Comparison of ENCODE assay signal across 8 cellular contexts in the genomic region with DNA sequence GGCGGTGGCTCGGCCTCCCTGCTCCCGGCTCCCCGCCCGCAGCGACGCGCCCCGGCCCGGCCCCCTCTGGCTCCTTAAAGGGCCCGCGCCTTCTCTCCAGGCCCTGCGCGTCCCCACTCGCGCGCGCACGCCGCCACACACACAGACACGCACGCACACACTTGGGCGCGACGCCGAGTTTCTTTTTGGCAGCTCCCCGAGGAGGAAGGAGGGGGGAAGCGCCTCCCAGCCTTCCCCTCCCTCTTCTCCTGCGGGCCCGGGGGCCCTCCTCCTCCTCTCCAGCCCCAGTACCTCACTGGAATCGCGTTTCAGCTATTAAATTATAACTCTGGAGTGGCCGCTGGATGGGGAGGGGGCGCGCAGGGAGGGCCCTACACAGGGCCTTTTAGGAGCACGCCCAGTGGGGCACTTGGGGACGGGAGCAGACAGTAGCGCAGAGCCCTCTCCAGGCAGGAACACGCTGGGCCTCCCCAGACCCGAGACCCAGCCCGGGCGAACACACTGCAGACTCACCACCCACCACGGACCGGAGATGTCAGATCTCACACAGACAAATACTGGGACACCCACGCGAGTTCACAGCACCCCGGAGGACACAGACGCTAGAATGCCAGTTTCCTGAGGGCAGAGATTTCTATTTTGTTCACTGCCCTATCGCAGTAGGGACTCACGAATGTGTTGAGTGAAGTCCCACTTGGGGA. TPM values are rescaled to one million over a fixed set of nuclear protein-coding genes. Genes with fewer than 3 reads are reported as not detected.
DNase-seq lines count a peak whose midpoint lies in the region; ATAC-seq and TF ChIP-seq lines count a peak whose summit lies in the region.

No MANE protein-coding gene starts in this region.

- H3K27me3 Mint-ChIP-seq in T-helper 2 cell treated with Interferon-gamma antibody and Interleukin-4, amounts not matched to agents 5 μg/mL and 100 μg/mL, for 36 hours (ENCODE audit: low read depth): no peaks in the 10 kb centered on the region

- peak overlapping the region; percentile 78 for H3K27ac Mint-ChIP-seq in T-helper 2 cell treated with Interferon-gamma antibody and Interleukin-4, amounts not matched to agents 5 μg/mL and 100 μg/mL, for 36 hours

- H3K9me3 ChIP-seq in right cardiac atrium (ENCODE audit: control insufficient read depth, low read length) (no peaks in the 10 kb centered on the region), uterus (no peaks in the 10 kb centered on the region)

- H3K27ac ChIP-seq in right cardiac atrium (ENCODE audit: low read length) (peak overlapping the region; percentile 71), rectal smooth muscle tissue (ENCODE audit: low read depth, low read length) (peak overlapping the region; percentile 94), uterus (peak overlapping the region; percentile 92 to 96)

- H3K9ac ChIP-seq in rectal smooth muscle tissue (ENCODE audit: low read length): no peak overlapping the region

- no peaks in the 10 kb centered on the region for H3K27me3 ChIP-seq in right cardiac atrium (ENCODE audit: control insufficient read depth, insufficient read depth)
- H3K27me3 ChIP-seq in rectal smooth muscle tissue (ENCODE audit: control insufficient read depth, insufficient read depth, low read length): no peaks in the 10 kb centered on the region
- no peaks in the 10 kb centered on the region for H3K27me3 ChIP-seq in uterus

- peaks cover 11% of the 10 kb centered on the region for H3K4me1 Mint-ChIP-seq in T-helper 2 cell treated with Interferon-gamma antibody and Interleukin-4, amounts not matched to agents 5 μg/mL and 100 μg/mL, for 36 hours (ENCODE audit: low read depth)

- peak overlapping the region; percentile 81 for H3K4me3 Mint-ChIP-seq in T-helper 2 cell treated with Interferon-gamma antibody and Interleukin-4, amounts not matched to agents 5 μg/mL and 100 μg/mL, for 36 hours

- intact Hi-C loops in right cardiac atrium (cut with DNase I): loop anchor here (2.0 to 10.0 kb wide), 9 partner anchors 51 to 199 kb away; no protein-coding TSS in a partner anchor
- intact Hi-C loops in uterus (cut with DNase I; ENCODE audit: low total_unique reads): loop anchor here (10.0 kb wide), 1 partner anchor 197 kb away; no protein-coding TSS in a partner anchor

- no peak for TF ChIP-seq CTCF in GM12865 (IDR thresholded peaks at IDR 0.05; ENCODE audit: insufficient read depth, low read depth, low read length, missing control alignments)
- peak in 3 of 4 experiments; percentile 6 to 21 (median 21) for TF ChIP-seq CTCF in uterus (IDR thresholded peaks at IDR 0.05)

- H3K4me1 ChIP-seq in right cardiac atrium (ENCODE audit: control insufficient read depth, insufficient read depth, low read length) (peaks cover 11% of the 10 kb centered on the region), rectal smooth muscle tissue (ENCODE audit: control insufficient read depth, insufficient read depth, low read length) (peaks cover 26% of the 10 kb centered on the region), uterus (peaks cover 0 to 20% of the 10 kb centered on the region in 2 donors)

- 1% methylated on average over 49 of the region's 50 CpGs for WGBS in right cardiac atrium

- TF ChIP-seq POLR2A in uterus (IDR thresholded peaks at IDR 0.05): no peak

- ATAC-seq in HG02759 (IDR thresholded peaks at IDR 0.05; ENCODE audit: unreplicated experiment) (peak; percentile 60), right cardiac atrium (peak; percentile 89 to 90)

- DNase-seq in GM12865 (ENCODE audit: low read depth): peak; percentile 91
- DNase-seq in NCI-H1694 (lab: John Stamatoyannopoulos, UW): peak; percentile 88
- peak; percentile 79 for DNase-seq in T-helper 2 cell treated with Interferon-gamma antibody and Interleukin-4, amounts not matched to agents 5 μg/mL and 100 μg/mL, for 36 hours (ENCODE audit: low spot score)
- peak; percentile 24 to 95 (median 88) for DNase-seq in anterior cingulate cortex (lab: John Stamatoyannopoulos, UW)
- DNase-seq in right cardiac atrium: peak; percentile 97 to 99 (median 99)
- peak; percentile 94 to 97 for DNase-seq in uterus

- H3K4me3 ChIP-seq in GM12865 (ENCODE audit: low read depth, low read length) (peak overlapping the region; percentile 77), right cardiac atrium (ENCODE audit: low read length) (peak overlapping the region; percentile 84), rectal smooth muscle tissue (ENCODE audit: low read length) (peak overlapping the region; percentile 65), uterus (peak overlapping the region; percentile 31 to 37)

- no peaks in the 10 kb centered on the region for H3K9me3 Mint-ChIP-seq in T-helper 2 cell treated with Interferon-gamma antibody and Interleukin-4, amounts not matched to agents 5 μg/mL and 100 μg/mL, for 36 hours

- no peaks in the 10 kb centered on the region for H3K36me3 Mint-ChIP-seq in T-helper 2 cell treated with Interferon-gamma antibody and Interleukin-4, amounts not matched to agents 5 μg/mL and 100 μg/mL, for 36 hours (ENCODE audit: low read depth)

- H3K36me3 ChIP-seq in rectal smooth muscle tissue (ENCODE audit: control insufficient read depth, insufficient read depth, low read length) (no peaks in the 10 kb centered on the region), uterus (no peaks in the 10 kb centered on the region)

RNA-seq across cellular contexts. Expression of a gene that starts 0.4 kb away (rescaled TPM):
- total RNA-seq in right cardiac atrium (100 to 1,000 TPM; 137 to 166 (median 146) TPM), uterus (100 to 1,000 TPM in 2 of 4 donors, 10 to 100 TPM in 2; 65.1 to 436 (median 102) TPM)
- 66.4 TPM for polyA plus RNA-seq in right cardiac atrium

Comparison
In these comparisons a context has a peak if more than half of its experiments do, and no peak if none do; other contexts are left out.
1. Peak in every context shown above with its lines: DNase-seq, ATAC-seq, H3K4me3 ChIP-seq and H3K27ac ChIP-seq.
2. H3K4me3 ChIP-seq: peak in every context shown above with its lines; median percentile 84 in right cardiac atrium; 77 in GM12865; 65 in rectal smooth muscle tissue; 34 in uterus.